Comparison of ENCODE assay signal across 23 cellular contexts in the genomic region with DNA sequence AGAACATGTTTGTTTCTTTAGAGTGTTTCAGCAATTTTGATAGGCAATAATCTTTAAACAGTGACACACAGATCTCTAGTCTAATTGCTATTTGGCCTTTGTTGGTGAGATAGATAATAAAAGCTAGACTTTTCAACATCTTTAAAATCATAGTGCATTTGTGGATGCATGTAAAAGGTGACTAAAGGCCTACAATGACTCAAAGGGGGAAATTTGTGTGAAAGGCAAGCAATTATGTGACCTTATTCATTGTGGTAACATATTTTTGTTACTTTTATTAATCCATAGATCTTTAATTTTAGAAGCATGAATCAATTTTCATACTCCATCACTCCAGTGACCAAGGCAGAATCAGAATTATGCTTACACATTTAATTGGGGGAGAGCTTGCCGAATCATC.
A peak's percentile ranks its signal among the peaks of the same experiment; 100 is the strongest.
DNase-seq lines count a peak whose midpoint lies in the region; ATAC-seq, FAIRE-seq and TF ChIP-seq lines count a peak whose summit lies in the region.
"Had no signal": no experiment of that assay in that cellular context is flagged by ENCODE, and none has a peak within 500 bp of the region (broad histone marks: within the 10 kb centered on the region; RNA-seq: fewer than 3 reads in every experiment).

No MANE protein-coding gene starts in this region.

- H3K4ac ChIP-seq in neuronal stem cell (ENCODE audit: low read length) = no peak overlapping the region

- BruUV-seq in PC-3 (replicated peaks; lab: Mats Ljungman, UMichigan) = no TSS peak

- H4K91ac ChIP-seq in neuronal stem cell (ENCODE audit: low read depth, low read length, poor library complexity) = no peak overlapping the region

- H3K4me1 ChIP-seq in PC-3 (ENCODE audit: insufficient read depth, low read length) (peaks cover 30% of the 10 kb centered on the region), astrocyte (ENCODE audit: insufficient read depth, low read length) (no peaks in the 10 kb centered on the region), neuronal stem cell (ENCODE audit: control insufficient read depth in 2 of 2, insufficient read depth in 1 of 2, low read depth in 1 of 2, low read length in 2 of 2) (peaks cover 5% of the 10 kb centered on the region in 2 donors), neural progenitor cell (peaks cover 9% of the 10 kb centered on the region)
- H3K4me1 ChIP-seq: A549; BLaER1 treated with 17β-estradiol and CSF1 and Interleukin-3, amounts not matched to agents 10 nM and 100 nM; Caco-2 had no signal

- H2AFZ ChIP-seq in PC-3 (ENCODE audit: low read length) (peak overlapping the region; percentile 35; the same call in 1 of the 2 replicates), astrocyte (ENCODE audit: low read depth, low read length) (no peak overlapping the region), neuronal stem cell (ENCODE audit: low read length) (no peak overlapping the region), neural progenitor cell (replicated peaks) (no peak overlapping the region)

- H3K36me3 Mint-ChIP-seq in astrocyte (ENCODE audit: low read depth, unreplicated experiment) (no peaks in the 10 kb centered on the region), neural progenitor cell (no peaks in the 10 kb centered on the region)
- H3K36me3 Mint-ChIP-seq: CD8-positive, alpha-beta T cell had no signal

- H3K27ac Mint-ChIP-seq in astrocyte (ENCODE audit: unreplicated experiment) (peak overlapping the region; percentile 50), neural progenitor cell (no peak overlapping the region)
- H3K27ac Mint-ChIP-seq: B cell; CD4-positive, alpha-beta T cell; CD8-positive, alpha-beta T cell had no signal

- CTCF ChIA-PET in PC-3 (lab: Charles Lee) = no interaction called here

- no peak overlapping the region for H2BK12ac ChIP-seq in neuronal stem cell (ENCODE audit: low read length)

- no peaks in the 10 kb centered on the region for H3K79me1 ChIP-seq in neuronal stem cell (ENCODE audit: low read depth, low read length)

- H3F3A ChIP-seq in PC-3 (ENCODE audit: low read length, unreplicated experiment) (no peaks in the 10 kb centered on the region), neural progenitor cell (ENCODE audit: low read depth) (peaks cover 7% of the 10 kb centered on the region)

- intact Hi-C loops in PC-3 (cut with micrococcal nuclease) = no loop called here

- H3K36me3 ChIP-seq in PC-3 (ENCODE audit: low read depth, low read length) = no peaks in the 10 kb centered on the region
- H3K36me3 ChIP-seq in astrocyte (ENCODE audit: insufficient read depth, low read length) = no peaks in the 10 kb centered on the region
- H3K36me3 ChIP-seq in neuronal stem cell (replicated peaks in 1 of 2; ENCODE audit: control insufficient read depth in 2 of 2, insufficient read depth in 2 of 2, low read length in 2 of 2) = no peaks in the 10 kb centered on the region
- H3K36me3 ChIP-seq in neural progenitor cell = no peaks in the 10 kb centered on the region
- H3K36me3 ChIP-seq: BLaER1 treated with 17β-estradiol and CSF1 and Interleukin-3, amounts not matched to agents 10 nM and 100 nM had no signal

- no peaks in the 10 kb centered on the region for H3K27me3 ChIP-seq in PC-3 (ENCODE audit: low read length)
- no peaks in the 10 kb centered on the region for H3K27me3 ChIP-seq in astrocyte (ENCODE audit: insufficient read depth, low read length)
- H3K27me3 ChIP-seq in neuronal stem cell (ENCODE audit: control insufficient read depth in 3 of 3, insufficient read depth in 3 of 3, low read depth in 1 of 3, low read length in 3 of 3) = no peaks in the 10 kb centered on the region
- H3K27me3 ChIP-seq in neural progenitor cell = no peaks in the 10 kb centered on the region
- H3K27me3 ChIP-seq: BLaER1 treated with 17β-estradiol and CSF1 and Interleukin-3, amounts not matched to agents 10 nM and 100 nM had no signal

- H3K4me2 ChIP-seq in PC-3 (ENCODE audit: low read length) = peak overlapping the region; percentile 12
- no peak overlapping the region for H3K4me2 ChIP-seq in astrocyte (ENCODE audit: low read length)
- H3K4me2 ChIP-seq in neuronal stem cell (ENCODE audit: insufficient read depth, low read length, poor library complexity, severe bottlenecking) = no peak overlapping the region
- no peak overlapping the region for H3K4me2 ChIP-seq in neural progenitor cell
- H3K4me2 ChIP-seq: A549; BLaER1 treated with 17β-estradiol and CSF1 and Interleukin-3, amounts not matched to agents 10 nM and 100 nM had no signal

- H4K20me1 ChIP-seq in PC-3 (ENCODE audit: low read length) (no peaks in the 10 kb centered on the region), astrocyte (ENCODE audit: insufficient read depth, low read length) (no peaks in the 10 kb centered on the region), neural progenitor cell (ENCODE audit: low read depth) (no peaks in the 10 kb centered on the region)
- H4K20me1 ChIP-seq: BLaER1 treated with 17β-estradiol and CSF1 and Interleukin-3, amounts not matched to agents 10 nM and 100 nM had no signal

- DNase-seq in ELR (ENCODE audit: low read depth) = peak; percentile 56
- no peak for DNase-seq in H54 (ENCODE audit: insufficient read length, low spot score)
- DNase-seq in PC-3 = peak; percentile 52
- no peak for DNase-seq in astrocyte (ENCODE audit: low read depth)
- no peak for DNase-seq in neuronal stem cell (ENCODE audit: low spot score)
- no peak for DNase-seq in GM12892 (ENCODE audit: insufficient read length)
- no peak for DNase-seq in stimulated activated CD4-positive, alpha-beta T cell treated with anti-CD3 and anti-CD28 coated beads, Interleukin-2, amount 100 ng/mL, for 24 hours
- DNase-seq in neural progenitor cell (ENCODE audit: low spot score) = no peak
- DNase-seq: AML-193; Caco-2; Calu3; CD4-positive, alpha-beta T cell; CD8-positive, alpha-beta T cell; DMS79 treated with DMSO at 0.1 percent for 48 hours; GDM1 had no signal

- H3K27me3 Mint-ChIP-seq in astrocyte (ENCODE audit: low read depth, unreplicated experiment) = no peaks in the 10 kb centered on the region
- no peaks in the 10 kb centered on the region for H3K27me3 Mint-ChIP-seq in neural progenitor cell (ENCODE audit: insufficient read depth, low read depth)
- H3K27me3 Mint-ChIP-seq: B cell; CD4-positive, alpha-beta T cell had no signal

- no CpG with 5 or more reads among the region's 1 CpG for WGBS in neuronal stem cell (ENCODE audit: extremely low coverage in 2 of 2, insufficient read length in 2 of 2, insufficient replicate concordance in 1 of 2), 2 donors

- no peak overlapping the region for H3K18ac ChIP-seq in neuronal stem cell (ENCODE audit: low read length)

- no peak overlapping the region for H3K23ac ChIP-seq in neuronal stem cell (ENCODE audit: low read depth, low read length, poor library complexity)

- no peak overlapping the region for H2BK120ac ChIP-seq in neuronal stem cell (ENCODE audit: low read depth, low read length)

- H3K9me3 Mint-ChIP-seq in astrocyte (ENCODE audit: unreplicated experiment) = no peaks in the 10 kb centered on the region
- no peaks in the 10 kb centered on the region for H3K9me3 Mint-ChIP-seq in neural progenitor cell
- H3K9me3 Mint-ChIP-seq: CD4-positive, alpha-beta T cell had no signal

- H3K27ac ChIP-seq in PC-3 (ENCODE audit: low read length) = peak overlapping the region; percentile 27; the same call in 1 of the 2 replicates
- H3K27ac ChIP-seq in astrocyte (ENCODE audit: low read depth, low read length) = no peak overlapping the region
- no peak overlapping the region for H3K27ac ChIP-seq in neuronal stem cell (replicated peaks; ENCODE audit: low read length)
- no peak overlapping the region for H3K27ac ChIP-seq in neural progenitor cell
- H3K27ac ChIP-seq: 22Rv1; A549; BLaER1 treated with 17β-estradiol and CSF1 and Interleukin-3, amounts not matched to agents 10 nM and 100 nM; C4-2B had no signal

- H3K4me3 ChIP-seq in PC-3 (ENCODE audit: low read length) (no peak overlapping the region), astrocyte (ENCODE audit: insufficient read depth, low read depth, low read length) (no peak overlapping the region), neuronal stem cell (ENCODE audit: low read length in 2 of 2) (no peak overlapping the region), neural progenitor cell (no peak overlapping the region)
- H3K4me3 ChIP-seq: A549; BLaER1 treated with 17β-estradiol and CSF1 and Interleukin-3, amounts not matched to agents 10 nM and 100 nM; GM12878 had no signal

- H3K4me1 Mint-ChIP-seq in astrocyte (ENCODE audit: low read depth, unreplicated experiment) (peaks cover 9% of the 10 kb centered on the region), neural progenitor cell (peaks cover 3% of the 10 kb centered on the region)
- H3K4me1 Mint-ChIP-seq: B cell had no signal

- H4K8ac ChIP-seq in neuronal stem cell (ENCODE audit: low read depth, low read length) = no peak overlapping the region

- H3K9ac ChIP-seq in PC-3 (ENCODE audit: low read length) = no peak overlapping the region
- H3K9ac ChIP-seq in astrocyte (ENCODE audit: low read length) = no peak overlapping the region
- no peak overlapping the region for H3K9ac ChIP-seq in neuronal stem cell (ENCODE audit: low read depth, low read length, poor library complexity)
- H3K9ac ChIP-seq in neural progenitor cell = no peak overlapping the region
- H3K9ac ChIP-seq: BLaER1 treated with 17β-estradiol and CSF1 and Interleukin-3, amounts not matched to agents 10 nM and 100 nM had no signal

- TF ChIP-seq CTCF in PC-3 (conservative IDR thresholded peaks at IDR 0.05; ENCODE audit: low read depth, low read length) (no peak), astrocyte (IDR thresholded peaks at IDR 0.05; ENCODE audit: insufficient read depth, low read depth, low read length) (no peak), neural progenitor cell (IDR thresholded peaks at IDR 0.05) (no peak)

- H3K79me2 ChIP-seq in PC-3 (ENCODE audit: low read length) (no peaks in the 10 kb centered on the region), astrocyte (ENCODE audit: insufficient read depth, low read length) (no peaks in the 10 kb centered on the region), neural progenitor cell (ENCODE audit: low read depth) (no peaks in the 10 kb centered on the region)

- no peak overlapping the region for H3K4me3 Mint-ChIP-seq in astrocyte (ENCODE audit: unreplicated experiment)
- no peak overlapping the region for H3K4me3 Mint-ChIP-seq in neural progenitor cell
- H3K4me3 Mint-ChIP-seq: B cell; CD4-positive, alpha-beta T cell; CD8-positive, alpha-beta T cell had no signal

- no peak overlapping the region for H3K14ac ChIP-seq in neuronal stem cell (ENCODE audit: low read length)

- no peak for TF ChIP-seq POLR2A in H54 (IDR thresholded peaks at IDR 0.05; ENCODE audit: low read depth, low read length)
- no peak for TF ChIP-seq POLR2A in GM12892 (IDR thresholded peaks at IDR 0.05; ENCODE audit: low read depth, low read length)

- H3K9me2 ChIP-seq in PC-3 (replicated peaks; ENCODE audit: low read length) = no peaks in the 10 kb centered on the region

- H3K9me3 ChIP-seq in PC-3 (ENCODE audit: low read length) (no peaks in the 10 kb centered on the region), astrocyte (ENCODE audit: insufficient read depth, low read depth, low read length) (no peaks in the 10 kb centered on the region), neuronal stem cell (replicated peaks in 1 of 2; ENCODE audit: control insufficient read depth in 2 of 2, insufficient read depth in 1 of 2, low read depth in 1 of 2, low read length in 2 of 2) (no peaks in the 10 kb centered on the region), neural progenitor cell (ENCODE audit: low read depth) (no peaks in the 10 kb centered on the region)
- H3K9me3 ChIP-seq: A549; BLaER1 treated with 17β-estradiol and CSF1 and Interleukin-3, amounts not matched to agents 10 nM and 100 nM; Caco-2 had no signal

- FAIRE-seq in H54 (lab: Jason Lieb, UNC) (peak; percentile 91), astrocyte (lab: Jason Lieb, UNC) (no peak), GM12892 (lab: Jason Lieb, UNC) (no peak)
- FAIRE-seq: A549, D721Med, GM12878, GM19239 had no signal

- no peak overlapping the region for H2BK5ac ChIP-seq in neuronal stem cell (ENCODE audit: low read length)

- H2BK15ac ChIP-seq in neuronal stem cell (ENCODE audit: low read length) = no peak overlapping the region

- POLR2A ChIA-PET in PC-3 (lab: Charles Lee; ENCODE audit: unreplicated experiment) = no interaction called here

- ATAC-seq in PC-3 = peak; percentile 42
- ATAC-seq: A549; CD8-positive, alpha-beta T cell; GM12878 had no signal

- H2AK5ac ChIP-seq in neuronal stem cell (ENCODE audit: low read depth, low read length) = no peak overlapping the region

Comparison
In these comparisons a context has a peak if more than half of its experiments do, and no peak if none do; other contexts are left out.
1. DNase-seq: peak in ELR (single experiment) and PC-3 (single experiment); none in H54 (single experiment), astrocyte (single experiment), neuronal stem cell (single experiment), GM12892 (single experiment), stimulated activated CD4-positive, alpha-beta T cell treated with anti-CD3 and anti-CD28 coated beads, Interleukin-2, amount 100 ng/mL, for 24 hours (0 of 2) and neural progenitor cell (single experiment).